20 cellular contexts compared by ENCODE assay signal in genomic region chr1:58901008-58901407, GRCh38.
DNase-seq lines count a peak whose midpoint lies in the region; TF ChIP-seq lines count a peak whose summit lies in the region.
"Had no signal": no experiment of that assay in that cellular context is flagged by ENCODE, and none has a peak within 500 bp of the region (broad histone marks: within the 10 kb centered on the region; RNA-seq: fewer than 3 reads in every experiment).

No MANE protein-coding gene starts in this region.

- in situ Hi-C loops in brain microvascular endothelial cell (cut with HindIII; ENCODE audit: low pct_ligation_motif_present, low sequenced_read_pairs), result no loop called here

- no peaks in the 10 kb centered on the region for H4K20me1 ChIP-seq in hepatocyte (ENCODE audit: insufficient read depth, poor library complexity, severe bottlenecking)

- no peak overlapping the region for H3K4me2 ChIP-seq in hepatocyte
- H3K4me2 ChIP-seq: smooth muscle cell had no signal

- H3K4me3 ChIP-seq in hepatocyte (no peak overlapping the region), skeletal muscle tissue (ENCODE audit: low read length in 3 of 3) (no peak overlapping the region), brain microvascular endothelial cell (ENCODE audit: low read depth, low read length) (no peak overlapping the region)
- H3K4me3 ChIP-seq: breast epithelium, K562, smooth muscle cell had no signal

- H3K9me2 ChIP-seq in hepatocyte (replicated peaks; ENCODE audit: insufficient read depth), result no peaks in the 10 kb centered on the region

- H2AFZ ChIP-seq in hepatocyte, result no peak overlapping the region

- H3K27me3 ChIP-seq in hepatocyte (no peaks in the 10 kb centered on the region), skeletal muscle tissue (ENCODE audit: control insufficient read depth in 3 of 3, insufficient read depth in 3 of 3, low read length in 3 of 3) (no peaks in the 10 kb centered on the region), brain microvascular endothelial cell (replicated peaks) (no peaks in the 10 kb centered on the region)
- H3K27me3 ChIP-seq: breast epithelium, foreskin keratinocyte had no signal

- TF ChIP-seq CTCF in hepatocyte (IDR thresholded peaks at IDR 0.05; ENCODE audit: poor library complexity), result no peak
- TF ChIP-seq CTCF in brain microvascular endothelial cell (IDR thresholded peaks at IDR 0.05; ENCODE audit: low read depth, low read length, missing control alignments), result no peak

- no peak overlapping the region for H3K9ac ChIP-seq in skeletal muscle tissue (ENCODE audit: low read depth in 1 of 3, low read length in 3 of 3)

- H3K27ac ChIP-seq in hepatocyte (peak overlapping the region; percentile 92), skeletal muscle tissue (ENCODE audit: low read depth, low read length) (peak overlapping the region; percentile 94), brain microvascular endothelial cell (no peak overlapping the region)
- H3K27ac ChIP-seq: foreskin keratinocyte had no signal

- H3K79me2 ChIP-seq in hepatocyte, result no peaks in the 10 kb centered on the region

- DNase-seq in NCI-H2196 (lab: John Stamatoyannopoulos, UW; ENCODE audit: unreplicated experiment) (peak; percentile 13), NCI-H2196 treated with DMSO at 0.1 percent for 48 hours (lab: John Stamatoyannopoulos, UW; ENCODE audit: unreplicated experiment) (no peak), NCI-H774 (lab: John Stamatoyannopoulos, UW) (peak; percentile 67), hepatocyte (ENCODE audit: low spot score) (no peak), brain microvascular endothelial cell (no peak), MV-4-11 (lab: John Stamatoyannopoulos, UW) (no peak), NCI-H2171 treated with DMSO at 0.1 percent for 48 hours (lab: John Stamatoyannopoulos, UW) (no peak)
- DNase-seq: activated CD4-positive, alpha-beta T cell treated with anti-CD3 and anti-CD28 coated beads for 36 hours; activated naive CD8-positive, alpha-beta T cell treated with anti-CD3 and anti-CD28 coated beads, Interleukin-2, amount 50 U/mL, for 24 hours; C1 segment of cervical spinal cord; dermis blood vessel endothelial cell; foreskin keratinocyte; NCI-H1048; NK-92 treated with Interleukin-12 subunit alpha and Interleukin-12 subunit beta, amount 100 ng/mL, for 24 hours; posterior cingulate gyrus; stimulated activated CD4-positive, alpha-beta T cell treated with anti-CD3 and anti-CD28 coated beads, Interleukin-4, amount 100 ng/mL, for 1 hour had no signal

- no peaks in the 10 kb centered on the region for H3K36me3 ChIP-seq in hepatocyte (replicated peaks; ENCODE audit: insufficient read depth, low read depth)
- no peaks in the 10 kb centered on the region for H3K36me3 ChIP-seq in skeletal muscle tissue (ENCODE audit: control insufficient read depth in 3 of 3, insufficient read depth in 3 of 3, low read length in 3 of 3)
- no peaks in the 10 kb centered on the region for H3K36me3 ChIP-seq in brain microvascular endothelial cell (replicated peaks)
- H3K36me3 ChIP-seq: breast epithelium had no signal

- 96% methylated on average over 1 of the region's 1 CpG for WGBS in hepatocyte (ENCODE audit: low lambda C conversion rate, missing lambda C conversion rate)

- H3K4me1 ChIP-seq in hepatocyte (ENCODE audit: insufficient read depth), result peaks cover 58% of the 10 kb centered on the region
- peaks cover 59 to 70% (median 60%) of the 10 kb centered on the region in 3 donors for H3K4me1 ChIP-seq in skeletal muscle tissue (ENCODE audit: control insufficient read depth in 3 of 3, insufficient read depth in 3 of 3, low read length in 3 of 3)
- H3K4me1 ChIP-seq: breast epithelium had no signal

- H3K9me3 ChIP-seq in hepatocyte (ENCODE audit: low read depth), result no peaks in the 10 kb centered on the region
- no peaks in the 10 kb centered on the region for H3K9me3 ChIP-seq in skeletal muscle tissue (ENCODE audit: control insufficient read depth in 3 of 3, low read length in 3 of 3)
- H3K9me3 ChIP-seq: breast epithelium had no signal

Comparison
In these comparisons a context has a peak if more than half of its experiments do, and no peak if none do; other contexts are left out.
1. DNase-seq: peak in NCI-H2196 (single experiment) and NCI-H774 (single experiment); none in NCI-H2196 treated with DMSO at 0.1 percent for 48 hours (single experiment), hepatocyte (single experiment), brain microvascular endothelial cell (single experiment), MV-4-11 (single experiment) and NCI-H2171 treated with DMSO at 0.1 percent for 48 hours (single experiment).